1 cellular context compared by ENCODE assay signal in genomic region chr7:45917658-45918057, GRCh38.
TF ChIP-seq lines count a peak whose summit lies in the region.

No MANE protein-coding gene starts in this region.

TF ChIP-seq in HepG2, 621 proteins besides CTCF, POLR2A, EP300 and RAD21 (continued from another document):
- TF ChIP-seq FLYWCH1 (CRISPR knock-in tag; IDR thresholded peaks at IDR 0.05): no peak
- no peak for TF ChIP-seq NRL (CRISPR knock-in tag; IDR thresholded peaks at IDR 0.05; ENCODE audit: borderline replicate concordance)
- TF ChIP-seq STAG1 (CRISPR knock-in tag; IDR thresholded peaks at IDR 0.05): peak; percentile 87
- peak; percentile 27; the same call in 1 of the 2 replicates for TF ChIP-seq ZNF501 (CRISPR knock-in tag; IDR thresholded peaks at IDR 0.05)
- TF ChIP-seq ZNF710 (CRISPR knock-in tag; IDR thresholded peaks at IDR 0.05; ENCODE audit: borderline replicate concordance): no peak
- no peak for TF ChIP-seq AKNA (CRISPR knock-in tag; IDR thresholded peaks at IDR 0.05; ENCODE audit: borderline replicate concordance)
- no peak for TF ChIP-seq NR2C2 (CRISPR knock-in tag; IDR thresholded peaks at IDR 0.05; ENCODE audit: borderline replicate concordance)
- TF ChIP-seq ZHX1 (CRISPR knock-in tag; IDR thresholded peaks at IDR 0.05; ENCODE audit: low read depth): no peak
- TF ChIP-seq KMT2B (CRISPR knock-in tag; IDR thresholded peaks at IDR 0.05): no peak
- no peak for TF ChIP-seq ZBED4 (CRISPR knock-in tag; IDR thresholded peaks at IDR 0.05; ENCODE audit: borderline replicate concordance)
- no peak for TF ChIP-seq ZNF572 (CRISPR knock-in tag; IDR thresholded peaks at IDR 0.05)
- TF ChIP-seq CCAR2 (optimal IDR thresholded peaks at IDR 0.05; ENCODE audit: low read depth, low read length): no peak
- no peak for TF ChIP-seq ARNTL (CRISPR knock-in tag; IDR thresholded peaks at IDR 0.05)
- no peak for TF ChIP-seq ZNF414 (CRISPR knock-in tag; IDR thresholded peaks at IDR 0.05)
- no peak for TF ChIP-seq MEIS2 (CRISPR knock-in tag; IDR thresholded peaks at IDR 0.05)
- no peak for TF ChIP-seq KLF11 (CRISPR knock-in tag; IDR thresholded peaks at IDR 0.05)
- TF ChIP-seq ZNF570 (CRISPR knock-in tag; IDR thresholded peaks at IDR 0.05; ENCODE audit: borderline replicate concordance): no peak
- TF ChIP-seq SETDB1 (CRISPR knock-in tag; IDR thresholded peaks at IDR 0.05; ENCODE audit: borderline replicate concordance): no peak
- TF ChIP-seq TCF7 (IDR thresholded peaks at IDR 0.05; ENCODE audit: low read depth): no peak
- no peak for TF ChIP-seq ARID3A (IDR thresholded peaks at IDR 0.05; ENCODE audit: low read depth, low read length)
- no peak for TF ChIP-seq SAP130 (CRISPR knock-in tag; IDR thresholded peaks at IDR 0.05; ENCODE audit: low read depth)
- TF ChIP-seq THRA (CRISPR knock-in tag; IDR thresholded peaks at IDR 0.05; ENCODE audit: borderline replicate concordance): no peak
- no peak for TF ChIP-seq STAT5B (CRISPR knock-in tag; IDR thresholded peaks at IDR 0.05)
- TF ChIP-seq FOXO1 (CRISPR knock-in tag; IDR thresholded peaks at IDR 0.05): peak; percentile 20; the same call in 1 of the 2 replicates
- TF ChIP-seq MXI1 (IDR thresholded peaks at IDR 0.05; ENCODE audit: borderline replicate concordance, low read depth, low read length): no peak
- TF ChIP-seq ELF3 (CRISPR knock-in tag; IDR thresholded peaks at IDR 0.05): no peak
- no peak for TF ChIP-seq BCLAF1 (IDR thresholded peaks at IDR 0.05)
- TF ChIP-seq ZNF3 (CRISPR knock-in tag; IDR thresholded peaks at IDR 0.05): peak; percentile 80; the same call in 1 of the 2 replicates
- TF ChIP-seq ZNF263 (CRISPR knock-in tag; IDR thresholded peaks at IDR 0.05): peak; percentile 90
- no peak for TF ChIP-seq KLF13 (CRISPR knock-in tag; IDR thresholded peaks at IDR 0.05)
- no peak for TF ChIP-seq SKIL (CRISPR knock-in tag; IDR thresholded peaks at IDR 0.05; ENCODE audit: borderline replicate concordance)
- TF ChIP-seq CREB3 (CRISPR knock-in tag; IDR thresholded peaks at IDR 0.05): no peak
- no peak for TF ChIP-seq ONECUT2 (CRISPR knock-in tag; IDR thresholded peaks at IDR 0.05)
- TF ChIP-seq REL (CRISPR knock-in tag; conservative IDR thresholded peaks at IDR 0.05): no peak
